11 cellular contexts compared by ENCODE assay signal in the genomic region with DNA sequence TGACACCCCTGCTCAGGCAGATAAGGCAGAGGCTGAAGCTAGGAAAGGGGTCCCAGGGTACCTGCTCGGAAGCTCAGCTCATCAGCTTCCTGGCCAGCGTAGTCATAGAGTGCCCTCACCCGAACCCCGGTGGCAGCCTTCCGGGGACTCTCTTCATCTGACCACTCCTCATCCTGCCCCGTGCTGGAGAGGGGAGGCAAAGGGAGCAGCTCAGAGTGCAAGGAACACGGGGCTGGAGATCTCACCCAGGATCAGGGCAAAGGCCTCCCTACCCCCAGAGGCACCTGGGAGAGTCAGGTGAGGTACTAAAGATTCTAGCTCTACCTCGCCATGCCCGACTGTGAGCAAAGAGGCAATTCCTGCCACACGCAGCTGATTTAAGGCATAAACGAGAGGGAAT. TPM values are rescaled to one million over a fixed set of nuclear protein-coding genes. Genes with fewer than 3 reads are reported as not detected.
DNase-seq lines count a peak whose midpoint lies in the region; ATAC-seq, FAIRE-seq and TF ChIP-seq lines count a peak whose summit lies in the region.
"Had no signal": no experiment of that assay in that cellular context is flagged by ENCODE, and none has a peak within 500 bp of the region (broad histone marks: within the 10 kb centered on the region; RNA-seq: fewer than 3 reads in every experiment).

No MANE protein-coding gene starts in this region.

- peaks cover 32% of the 10 kb centered on the region for H3K79me2 ChIP-seq in K562 (ENCODE audit: control insufficient read depth, insufficient read depth, low read length)

- H3K4me3 Mint-ChIP-seq in activated CD8-positive, alpha-beta memory T cell treated with anti-CD3 and anti-CD28 coated beads, Interleukin-2, amount 10 ng/mL, durations not matched to agents 7 days and 5 days, result no peak overlapping the region

- H3K9me3 ChIP-seq in K562 (replicated peaks; ENCODE audit: control insufficient read depth, insufficient read depth, low read depth, low read length) (no peaks in the 10 kb centered on the region), muscle layer of duodenum (ENCODE audit: control insufficient read depth in 1 of 2, low read length in 2 of 2) (no peaks in the 10 kb centered on the region), thyroid gland (no peaks in the 10 kb centered on the region), HAP-1 (no peaks in the 10 kb centered on the region)

- peaks cover 33% of the 10 kb centered on the region for H3K36me3 ChIP-seq in K562 (ENCODE audit: control insufficient read depth, insufficient read depth, low read length)
- H3K36me3 ChIP-seq in muscle layer of duodenum (ENCODE audit: control insufficient read depth in 1 of 2, insufficient read depth in 2 of 2, low read length in 2 of 2), result peaks cover 19 to 44% of the 10 kb centered on the region in 2 donors
- H3K36me3 ChIP-seq in thyroid gland, result peaks cover 10 to 27% of the 10 kb centered on the region in 2 donors
- peaks cover 48% of the 10 kb centered on the region for H3K36me3 ChIP-seq in HAP-1 (replicated peaks)

- CTCF ChIA-PET in activated CD8-positive, alpha-beta memory T cell treated with anti-CD3 and anti-CD28 coated beads, Interleukin-2, amount 10 ng/mL, durations not matched to agents 7 days and 5 days (lab: Charles Lee), result interaction anchor here (0.7 to 4.2 kb wide), 18 partner anchors 10 to 276 kb away, joined by 3 to 58 read pairs (median 4); a partner anchor contains a TSS
- CTCF ChIA-PET in K562 (lab: Yijun Ruan, JAX; ENCODE audit: low intra/inter-chr PET ratio), result no interaction called here

- 82% methylated on average over 10 of the region's 11 CpGs for WGBS in K562 (ENCODE audit: insufficient coverage, low coverage, missing lambda C conversion rate)
- whole genome bisulfite sequencing in thyroid gland, 2 donors, result 90 to 94% methylated on average over 10 to 11 of the region's 11 CpGs

- no peaks in the 10 kb centered on the region for H3K9me3 Mint-ChIP-seq in activated CD8-positive, alpha-beta memory T cell treated with anti-CD3 and anti-CD28 coated beads, Interleukin-2, amount 10 ng/mL, durations not matched to agents 7 days and 5 days (ENCODE audit: low read depth)
- H3K9me3 Mint-ChIP-seq: T-helper 1 cell treated with Interleukin-12 subunit alpha and Interleukin-12 subunit beta and Interleukin-4 antibody, amounts not matched to agents 30 μg/mL and 1 μg/mL, for 36 hours had no signal

- H3K27me3 Mint-ChIP-seq in activated CD8-positive, alpha-beta memory T cell treated with anti-CD3 and anti-CD28 coated beads, Interleukin-2, amount 10 ng/mL, durations not matched to agents 7 days and 5 days, result no peaks in the 10 kb centered on the region

- peaks cover 5% of the 10 kb centered on the region for H3K36me3 Mint-ChIP-seq in activated CD8-positive, alpha-beta memory T cell treated with anti-CD3 and anti-CD28 coated beads, Interleukin-2, amount 10 ng/mL, durations not matched to agents 7 days and 5 days

- H3K9me1 ChIP-seq in K562 (ENCODE audit: control insufficient read depth, insufficient read depth, low read length), result peaks cover 3% of the 10 kb centered on the region

- TF ChIP-seq EP300 in K562 (IDR thresholded peaks at IDR 0.05; ENCODE audit: low read length), result no peak

- in situ Hi-C loops in K562 (cut with MboI), result loop anchor here (10.0 kb wide), 1 partner anchor 166 kb away; no protein-coding TSS in a partner anchor
- in situ Hi-C loops in HAP-1 (cut with MboI; ENCODE audit: low sequenced_read_pairs), result loop anchor here (5.0 kb wide), 1 partner anchor 89 kb away; no protein-coding TSS in a partner anchor

- H3K27ac ChIP-seq in K562 (ENCODE audit: extremely low read depth, low read depth, low read length) (no peak overlapping the region), muscle layer of duodenum (ENCODE audit: low read length) (peak overlapping the region; percentile 96), thyroid gland (peak overlapping the region; percentile 96 to 98 (median 96))

- H3K4me1 Mint-ChIP-seq in activated CD8-positive, alpha-beta memory T cell treated with anti-CD3 and anti-CD28 coated beads, Interleukin-2, amount 10 ng/mL, durations not matched to agents 7 days and 5 days, result peaks cover 39% of the 10 kb centered on the region

- peaks cover 6% of the 10 kb centered on the region; the same call in 1 of the 2 replicates for H4K20me1 ChIP-seq in K562 (replicated peaks; ENCODE audit: control insufficient read depth, insufficient read depth, low read length)

- H3K9ac ChIP-seq in K562 (ENCODE audit: insufficient read depth in 1 of 2, low read depth in 2 of 2, low read length in 2 of 2), result peak overlapping the region; percentile 87 to 96

- H3K4me2 ChIP-seq in K562 (ENCODE audit: insufficient read depth, low read length), result no peak overlapping the region

- TF ChIP-seq RAD21 in K562 (CRISPR knock-in tag; conservative IDR thresholded peaks at IDR 0.05 in 1 of 2, IDR thresholded peaks at IDR 0.05 in 1 of 2), result no peak

- peak overlapping the region; percentile 100 for H3K27ac Mint-ChIP-seq in activated CD8-positive, alpha-beta memory T cell treated with anti-CD3 and anti-CD28 coated beads, Interleukin-2, amount 10 ng/mL, durations not matched to agents 7 days and 5 days

- POLR2A ChIA-PET in K562 (lab: Yijun Ruan, JAX), result interaction anchor here (0.6 to 1.5 kb wide), 6 partner anchors 9 to 247 kb away, joined by 3 to 11 read pairs (median 4); a partner anchor contains a TSS

- no peak for DNase-seq in activated CD8-positive, alpha-beta memory T cell treated with anti-CD3 and anti-CD28 coated beads, Interleukin-2, amount 10 ng/mL, durations not matched to agents 7 days and 5 days
- DNase-seq in activated CD8-positive, alpha-beta memory T cell treated with anti-CD3 and anti-CD28 coated beads, Interleukin-2, amount 50 U/mL, for 48 hours, result no peak
- no peak for DNase-seq in K562 (ENCODE audit: extremely low read depth in 1 of 4, low spot score in 3 of 4)
- no peak for DNase-seq in thyroid gland
- no peak for DNase-seq in HAP-1 (ENCODE audit: low spot score in 2 of 2)
- DNase-seq in NCI-H2171 treated with DMSO at 0.1 percent for 48 hours (lab: John Stamatoyannopoulos, UW), result no peak
- DNase-seq in DMS79 treated with DMSO at 0.1 percent for 48 hours (lab: John Stamatoyannopoulos, UW), result no peak
- DNase-seq: NCI-H187 had no signal

- H3K4me1 ChIP-seq in K562 (replicated peaks in 1 of 2; ENCODE audit: control insufficient read depth in 2 of 2, insufficient read depth in 2 of 2, low read length in 2 of 2) (peaks cover 16 to 35% of the 10 kb centered on the region in 2 experiments), muscle layer of duodenum (ENCODE audit: control insufficient read depth in 1 of 2, insufficient read depth in 2 of 2, low read length in 2 of 2) (peaks cover 17 to 35% of the 10 kb centered on the region in 2 donors), thyroid gland (peaks cover 20 to 25% of the 10 kb centered on the region in 2 donors), HAP-1 (peaks cover 9% of the 10 kb centered on the region; the same call in 1 of the 2 replicates)

- TF ChIP-seq POLR2A in K562 (conservative IDR thresholded peaks at IDR 0.05) (no peak), thyroid gland (IDR thresholded peaks at IDR 0.05) (no peak)

- no peaks in the 10 kb centered on the region for H3K27me3 ChIP-seq in K562 (ENCODE audit: control insufficient read depth in 2 of 2, insufficient read depth in 2 of 2, low read length in 2 of 2)
- no peaks in the 10 kb centered on the region for H3K27me3 ChIP-seq in muscle layer of duodenum (ENCODE audit: low read depth, low read length)
- H3K27me3 ChIP-seq in thyroid gland, result no peaks in the 10 kb centered on the region
- no peaks in the 10 kb centered on the region for H3K27me3 ChIP-seq in HAP-1 (ENCODE audit: low read depth)

- intact Hi-C loops in K562 (cut with micrococcal nuclease) (no loop called here), thyroid gland (cut with DNase I) (loop anchor here (5.0 kb wide), 2 partner anchors 34 to 179 kb away; a partner anchor contains a TSS)

- BruUV-seq in K562 (replicated peaks; lab: Mats Ljungman, UMichigan), result no TSS peak

- H3K4me3 ChIP-seq in K562 (no peak overlapping the region), muscle layer of duodenum (ENCODE audit: low read depth in 1 of 2, low read length in 2 of 2) (no peak overlapping the region), thyroid gland (replicated peaks in 1 of 3) (no peak overlapping the region), HAP-1 (no peak overlapping the region)

- 0 out of 2 replicates have a peak overlapping the region, but pooled peaks have one; percentile 97 for H2AFZ ChIP-seq in K562 (ENCODE audit: low read depth, low read length)

- no peak for FAIRE-seq in K562 (lab: Jason Lieb, UNC)
- FAIRE-seq: A204.1 had no signal

- no peak for ATAC-seq in activated CD8-positive, alpha-beta memory T cell treated with anti-CD3 and anti-CD28 coated beads, Interleukin-2, amount 10 ng/mL, durations not matched to agents 7 days and 5 days
- no peak for ATAC-seq in K562

- TF ChIP-seq CTCF in K562 (IDR thresholded peaks at IDR 0.05 in 2 of 3, conservative IDR thresholded peaks at IDR 0.05 in 1 of 3; ENCODE audit: insufficient read depth in 2 of 3, low read depth in 1 of 3, low read length in 3 of 3) (no peak), thyroid gland (IDR thresholded peaks at IDR 0.05) (no peak)

RNA-seq across cellular contexts. Expression of a gene that starts 1.6 kb away (rescaled TPM):
- 100 to 1,000 TPM; 103 TPM for total RNA-seq in activated CD8-positive, alpha-beta memory T cell treated with anti-CD3 and anti-CD28 coated beads, Interleukin-2, amount 10 ng/mL, durations not matched to agents 7 days and 5 days
- 359 and 833 TPM in 2 replicates for total RNA-seq in K562 (2011; cell fraction: chromatin; rRNA removed; ENCODE audit: low replicate concordance)
- 445 and 463 TPM in 2 replicates for total RNA-seq in K562 (2011; cell fraction: nucleolus; rRNA removed)
- total RNA-seq in K562 (2011; cell fraction: nucleoplasm; rRNA removed), result 399 and 402 TPM in 2 replicates
- total RNA-seq in K562 (2014; rRNA removed) (97.6 and 107 TPM in 2 replicates), K562 (2014; rRNA removed; fragmentation: Illumina TruSeq; extraction: Trizol) (65.0 and 78.6 TPM in 2 replicates), K562 (2015; rRNA removed; fragmentation: Illumina TruSeq; extraction: Trizol) (78.4 and 83.2 TPM in 2 replicates), K562 (2021) (93.4 and 102 TPM in 2 replicates), thyroid gland (100 to 1,000 TPM; 145 to 194 (median 160) TPM)
- polyA plus RNA-seq in K562 (2011; rRNA removed) (96.3 and 120 TPM in 2 replicates), K562 (2014; fragmentation: Illumina TruSeq; extraction: Trizol) (122 and 140 TPM in 2 replicates), K562 (2014; fragmentation: Nextera tagmentation; extraction: Ambion mirVana) (10 to 100 TPM; 29.1 to 42.1 TPM), K562 (2014; rRNA removed) (90.1 and 90.8 TPM in 2 replicates)
- polyA plus RNA-seq in K562 (2011; cell fraction: cytosol; rRNA removed), result 199 and 200 TPM in 2 replicates
- polyA plus RNA-seq in K562 (2011; cell fraction: nucleus; rRNA removed), result 212 and 227 TPM in 2 replicates
- 69.1 and 93.2 TPM in 2 replicates for polyA plus RNA-seq in K562 (2012)
- 112 and 121 TPM in 2 replicates for polyA minus RNA-seq in K562 (2011; rRNA and poly(A)+ RNA removed)
- 55.3 and 58.2 TPM in 2 replicates for polyA minus RNA-seq in K562 (2011; cell fraction: cytosol; rRNA and poly(A)+ RNA removed)
- 104 and 166 TPM in 2 replicates for polyA minus RNA-seq in K562 (2011; cell fraction: nucleus; rRNA and poly(A)+ RNA removed)

RNA-seq across cellular contexts. Expression of a gene that starts 7.9 kb away (rescaled TPM):
- 1 to 10 TPM in 1 of 2 experiments, under 1 TPM in 1; 0.64 to 2.2 TPM for total RNA-seq in activated CD8-positive, alpha-beta memory T cell treated with anti-CD3 and anti-CD28 coated beads, Interleukin-2, amount 10 ng/mL, durations not matched to agents 7 days and 5 days
- 3.9 and 14.6 TPM in 2 replicates for total RNA-seq in K562 (2011; cell fraction: chromatin; rRNA removed; ENCODE audit: low replicate concordance)
- total RNA-seq in K562 (2011; cell fraction: nucleolus; rRNA removed), result 11.6 and 12.7 TPM in 2 replicates
- total RNA-seq in K562 (2011; cell fraction: nucleoplasm; rRNA removed), result 6.0 and 7.3 TPM in 2 replicates
- total RNA-seq in K562 (2014; rRNA removed) (15.5 and 18.8 TPM in 2 replicates), K562 (2014; rRNA removed; fragmentation: Illumina TruSeq; extraction: Trizol) (1.5 and 3.5 TPM in 2 replicates), K562 (2015; rRNA removed; fragmentation: Illumina TruSeq; extraction: Trizol) (8.8 and 9.6 TPM in 2 replicates), K562 (2021) (13.8 and 18.1 TPM in 2 replicates), thyroid gland (10 to 100 TPM; 43.6 to 71.6 (median 54.2) TPM)
- polyA plus RNA-seq in K562 (2011; rRNA removed) (6.8 and 7.1 TPM in 2 replicates), K562 (2014; fragmentation: Illumina TruSeq; extraction: Trizol) (7.1 and 9.8 TPM in 2 replicates), K562 (2014; fragmentation: Nextera tagmentation; extraction: Ambion mirVana) (under 1 TPM; 0.13 to 0.17 TPM), K562 (2014; rRNA removed) (14.5 and 15.0 TPM in 2 replicates)
- polyA plus RNA-seq in K562 (2011; cell fraction: cytosol; rRNA removed), result 6.5 and 12.3 TPM in 2 replicates
- polyA plus RNA-seq in K562 (2011; cell fraction: nucleus; rRNA removed), result 6.2 and 9.6 TPM in 2 replicates
- polyA plus RNA-seq in K562 (2012), result 7.3 and 10.4 TPM in 2 replicates
- polyA minus RNA-seq in K562 (2011; rRNA and poly(A)+ RNA removed), result 1.9 and 3.0 TPM in 2 replicates
- 8.0 and 17.4 TPM in 2 replicates for polyA minus RNA-seq in K562 (2011; cell fraction: cytosol; rRNA and poly(A)+ RNA removed)
- polyA minus RNA-seq in K562 (2011; cell fraction: nucleus; rRNA and poly(A)+ RNA removed), result 4.7 and 5.0 TPM in 2 replicates

RNA-seq across cellular contexts. Expression of a gene that starts 36.5 kb away (rescaled TPM):
- total RNA-seq in activated CD8-positive, alpha-beta memory T cell treated with anti-CD3 and anti-CD28 coated beads, Interleukin-2, amount 10 ng/mL, durations not matched to agents 7 days and 5 days, result 100 to 1,000 TPM; 155 to 216 TPM
- 56.3 and 66.6 TPM in 2 replicates for total RNA-seq in K562 (2011; cell fraction: chromatin; rRNA removed; ENCODE audit: low replicate concordance)
- total RNA-seq in K562 (2011; cell fraction: nucleolus; rRNA removed), result 38.7 TPM in 2 replicates
- 45.0 and 46.9 TPM in 2 replicates for total RNA-seq in K562 (2011; cell fraction: nucleoplasm; rRNA removed)
- total RNA-seq in K562 (2014; rRNA removed) (12.7 and 13.3 TPM in 2 replicates), K562 (2014; rRNA removed; fragmentation: Illumina TruSeq; extraction: Trizol) (8.7 and 9.0 TPM in 2 replicates), K562 (2015; rRNA removed; fragmentation: Illumina TruSeq; extraction: Trizol) (10.1 and 10.9 TPM in 2 replicates), K562 (2021) (9.0 and 10.5 TPM in 2 replicates), thyroid gland (10 to 100 TPM; 10.6 to 19.3 (median 12.9) TPM)
- polyA plus RNA-seq in K562 (2011; rRNA removed) (17.1 and 17.5 TPM in 2 replicates), K562 (2014; fragmentation: Illumina TruSeq; extraction: Trizol) (10.1 and 10.4 TPM in 2 replicates), K562 (2014; fragmentation: Nextera tagmentation; extraction: Ambion mirVana) (10 to 100 TPM in 1 of 2 experiments, 1 to 10 TPM in 1; 9.0 to 10.3 TPM), K562 (2014; rRNA removed) (12.0 and 18.6 TPM in 2 replicates)
- polyA plus RNA-seq in K562 (2011; cell fraction: cytosol; rRNA removed), result 12.9 and 16.0 TPM in 2 replicates
- polyA plus RNA-seq in K562 (2011; cell fraction: nucleus; rRNA removed), result 54.5 and 57.5 TPM in 2 replicates
- polyA plus RNA-seq in K562 (2012), result 11.5 and 20.9 TPM in 2 replicates
- 12.9 and 16.8 TPM in 2 replicates for polyA minus RNA-seq in K562 (2011; rRNA and poly(A)+ RNA removed)
- polyA minus RNA-seq in K562 (2011; cell fraction: cytosol; rRNA and poly(A)+ RNA removed), result 5.5 and 8.0 TPM in 2 replicates
- polyA minus RNA-seq in K562 (2011; cell fraction: nucleus; rRNA and poly(A)+ RNA removed), result 17.4 and 23.8 TPM in 2 replicates
